Comparison of ENCODE assay signal across 1 cellular context in genomic region chr13:31909889-31910551, GRCh38.
A peak's percentile ranks its signal among the peaks of the same experiment; 100 is the strongest.
TF ChIP-seq lines count a peak whose summit lies in the region.

No MANE protein-coding gene starts in this region.

TF ChIP-seq in GM12878, 131 proteins besides CTCF, POLR2A, EP300 and RAD21 (continued from another document):
- TF ChIP-seq ZNF592 (IDR thresholded peaks at IDR 0.05) (0 out of 2 replicates have a peak, but pooled peaks have one; percentile 54), SMC3 (IDR thresholded peaks at IDR 0.05; ENCODE audit: borderline replicate concordance, low read length) (peak; percentile 84), JUNB (IDR thresholded peaks at IDR 0.05) (peak; percentile 39), RAD51 (IDR thresholded peaks at IDR 0.05) (peak; percentile 83), RELB (IDR thresholded peaks at IDR 0.05; ENCODE audit: low read depth) (0 out of 2 replicates have a peak, but pooled peaks have one; percentile 42), SKIL (IDR thresholded peaks at IDR 0.05; ENCODE audit: low read depth, poor library complexity, severe bottlenecking) (peak; percentile 64), POLR2AphosphoS2 (IDR thresholded peaks at IDR 0.05; ENCODE audit: low read depth, low read length) (no peak)
